ENCODE assay signal across 18 cellular contexts in the genomic region with DNA sequence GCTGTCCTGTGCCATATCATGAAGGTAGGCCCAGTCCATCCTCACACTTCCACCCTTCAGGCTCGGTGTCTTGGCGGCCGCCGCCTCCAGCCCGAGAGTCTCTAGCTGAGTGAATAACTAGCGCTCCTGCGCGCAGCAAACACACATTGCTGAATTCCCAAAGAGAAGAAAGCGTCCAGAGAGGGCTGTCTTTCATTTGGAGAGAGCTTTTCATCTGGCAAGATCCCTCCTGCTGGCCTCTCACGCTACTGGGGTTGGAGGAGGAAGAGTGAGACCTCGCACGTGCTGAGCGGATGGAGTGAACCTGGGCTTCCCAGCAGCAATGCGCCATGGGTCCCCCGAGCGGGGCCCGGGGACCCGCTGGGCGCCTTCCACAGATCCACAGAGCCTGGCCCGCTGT.
"Had no signal": no experiment of that assay in that cellular context is flagged by ENCODE, and none has a peak within 500 bp of the region (broad histone marks: within the 10 kb centered on the region; RNA-seq: fewer than 3 reads in every experiment).

No MANE protein-coding gene starts in this region.

- H3K36me3 ChIP-seq: left ventricle myocardium inferior had no signal

- H3K4me1 ChIP-seq: parathyroid adenoma had no signal

- H3K9ac ChIP-seq: parathyroid adenoma had no signal

- H3K9me3 Mint-ChIP-seq: activated naive CD4-positive, alpha-beta T cell treated with anti-CD3 and anti-CD28 coated beads, Interleukin-2, amount 50 U/mL, for 24 hours; effector memory CD8-positive, alpha-beta T cell; memory B cell had no signal

- H3K9me3 ChIP-seq: mucosa of descending colon had no signal

- ATAC-seq: effector memory CD8-positive, alpha-beta T cell; mucosa of descending colon; sciatic nerve had no signal

- DNase-seq: activated CD4-positive, alpha-beta T cell treated with anti-CD3 and anti-CD28 coated beads, Interleukin-2, amount 50 U/mL, for 1 hour; activated CD4-positive, CD25-positive, alpha-beta regulatory T cell treated with anti-CD3 and anti-CD28 coated beads, Interleukin-2, amount 50 U/mL, for 72 hours; activated CD8-positive, alpha-beta memory T cell treated with anti-CD3 and anti-CD28 coated beads, Interleukin-2, amount 50 U/mL, for 4 hours; activated gamma-delta T cell; activated T-cell treated with anti-CD3 and anti-CD28 coated beads, Interleukin-2, amount 50 U/mL, for 48 hours; effector memory CD8-positive, alpha-beta T cell; hippocampal formation; immature natural killer cell; kidney glomerular epithelial cell; left ventricle myocardium inferior; mucosa of descending colon; naive B cell; stimulated activated naive CD4-positive, alpha-beta T cell; T1000 had no signal

- H3K27ac ChIP-seq: left ventricle myocardium inferior, parathyroid adenoma had no signal

- H3K4me1 Mint-ChIP-seq: activated naive CD4-positive, alpha-beta T cell treated with anti-CD3 and anti-CD28 coated beads, Interleukin-2, amount 50 U/mL, for 24 hours; immature natural killer cell; memory B cell; naive B cell had no signal

- H3K36me3 Mint-ChIP-seq: activated naive CD4-positive, alpha-beta T cell treated with anti-CD3 and anti-CD28 coated beads, Interleukin-2, amount 50 U/mL, for 24 hours; immature natural killer cell; memory B cell; naive B cell had no signal

- H3K4me3 Mint-ChIP-seq: activated naive CD4-positive, alpha-beta T cell treated with anti-CD3 and anti-CD28 coated beads, Interleukin-2, amount 50 U/mL, for 24 hours; effector memory CD8-positive, alpha-beta T cell; immature natural killer cell; memory B cell; naive B cell had no signal

- H3K4me3 ChIP-seq: left ventricle myocardium inferior, mucosa of descending colon had no signal

- H3K27ac Mint-ChIP-seq: activated naive CD4-positive, alpha-beta T cell treated with anti-CD3 and anti-CD28 coated beads, Interleukin-2, amount 50 U/mL, for 24 hours; effector memory CD8-positive, alpha-beta T cell; memory B cell had no signal
